In genomic region chr10:7513936-7514335, GRCh38 we compare ENCODE assay signal across 22 cellular contexts.
"Had no signal": no experiment of that assay in that cellular context is flagged by ENCODE, and none has a peak within 500 bp of the region (broad histone marks: within the 10 kb centered on the region; RNA-seq: fewer than 3 reads in every experiment).

No MANE protein-coding gene starts in this region.

- DNase-seq: activated CD4-positive, alpha-beta T cell treated with anti-CD3 and anti-CD28 coated beads, Interleukin-2, amount 10 ng/mL, durations not matched to agents 24 days and 14 days; activated CD4-positive, CD25-positive, alpha-beta regulatory T cell; activated CD8-positive, alpha-beta T cell treated with anti-CD3 and anti-CD28 coated beads for 36 hours; activated naive CD4-positive, alpha-beta T cell treated with anti-CD3 and anti-CD28 coated beads for 36 hours; activated T-cell treated with anti-CD3 and anti-CD28 coated beads, Interleukin-2, amount 50 U/mL, for 1 hour; anterior cingulate cortex; central memory CD4-positive, alpha-beta T cell; colonic mucosa; gastrocnemius medialis; head of caudate nucleus; left lung; midbrain; occipital lobe; posterior cingulate gyrus; stimulated activated CD4-positive, alpha-beta T cell treated with anti-CD3 and anti-CD28 coated beads, Interleukin-12 subunit alpha, Interleukin-12 subunit beta, amount 100 ng/mL, for 4 hours; stimulated activated CD4-positive, alpha-beta T cell treated with anti-CD3 and anti-CD28 coated beads, Interleukin-1b, Interleukin-23, amount 100 ng/mL, for 48 hours; stimulated activated naive CD4-positive, alpha-beta T cell treated with Interleukin-2 at 50 U/mL for 16 hours; substantia nigra; tibial artery had no signal

- H3K27ac ChIP-seq: colonic mucosa, gastrocnemius medialis, left lung, tibial artery had no signal

- H3K36me3 Mint-ChIP-seq: brain had no signal

- ATAC-seq: activated CD8-positive, alpha-beta T cell treated with anti-CD3 and anti-CD28 coated beads for 36 hours; gastrocnemius medialis; left lung had no signal

- H3K27ac Mint-ChIP-seq: activated CD4-positive, alpha-beta T cell treated with anti-CD3 and anti-CD28 coated beads, Interleukin-2, amount 10 ng/mL, durations not matched to agents 24 days and 14 days; activated CD8-positive, alpha-beta T cell treated with anti-CD3 and anti-CD28 coated beads for 36 hours; activated naive CD4-positive, alpha-beta T cell treated with anti-CD3 and anti-CD28 coated beads for 36 hours; activated T-helper 2 cell treated with anti-CD3 and anti-CD28 coated beads, Interferon-gamma antibody, Interleukin-2, Interleukin-4, amounts not matched to agents 10 μg/mL and 5 μg/mL and 100 μg/mL, durations not matched to agents 14 hours and 24 hours and 36 hours had no signal

- H3K9me3 ChIP-seq: colonic mucosa, gastrocnemius medialis, left lung had no signal

- H3K36me3 ChIP-seq: colonic mucosa, gastrocnemius medialis, left lung, tibial artery had no signal

- H3K4me1 ChIP-seq: colonic mucosa, gastrocnemius medialis, left lung, tibial artery had no signal

- H3K27me3 Mint-ChIP-seq: activated CD8-positive, alpha-beta T cell treated with anti-CD3 and anti-CD28 coated beads for 36 hours had no signal

- H3K4me3 ChIP-seq: colonic mucosa, gastrocnemius medialis, left lung, tibial artery had no signal

- H3K4me3 Mint-ChIP-seq: activated CD4-positive, alpha-beta T cell treated with anti-CD3 and anti-CD28 coated beads, Interleukin-2, amount 10 ng/mL, durations not matched to agents 24 days and 14 days; activated CD8-positive, alpha-beta T cell treated with anti-CD3 and anti-CD28 coated beads for 36 hours; activated naive CD4-positive, alpha-beta T cell treated with anti-CD3 and anti-CD28 coated beads for 36 hours; brain had no signal

- FAIRE-seq: endometrium had no signal

- H3K27me3 ChIP-seq: colonic mucosa, left lung had no signal
